12 cellular contexts compared by ENCODE assay signal in the genomic region with DNA sequence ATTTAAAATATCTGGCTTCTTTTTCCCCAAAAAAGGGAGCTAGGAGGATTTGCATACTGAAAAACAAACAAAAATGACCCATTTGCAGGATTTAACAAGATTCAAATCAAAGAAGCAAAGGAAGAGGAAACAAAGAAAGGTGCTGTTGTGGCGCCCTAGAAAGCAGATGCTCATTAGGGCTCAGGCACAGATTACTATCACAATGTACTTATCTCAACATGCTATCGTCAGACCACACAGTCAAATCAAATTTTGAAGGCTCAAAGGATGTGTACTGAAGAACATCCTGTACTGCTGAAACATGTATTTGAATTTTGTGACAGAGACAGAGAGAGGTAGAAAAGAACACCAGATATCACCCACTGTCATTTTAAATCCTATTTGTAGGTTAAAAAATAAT. TPM values are rescaled to one million over a fixed set of nuclear protein-coding genes. Genes with fewer than 3 reads are reported as not detected.
DNase-seq lines count a peak whose midpoint lies in the region; ATAC-seq and TF ChIP-seq lines count a peak whose summit lies in the region.
"Had no signal": no experiment of that assay in that cellular context is flagged by ENCODE, and none has a peak within 500 bp of the region (broad histone marks: within the 10 kb centered on the region; RNA-seq: fewer than 3 reads in every experiment).

No MANE protein-coding gene starts in this region.

- H3K36me3 ChIP-seq in CD8-positive, alpha-beta T cell (ENCODE audit: insufficient read depth, low read length), result no peaks in the 10 kb centered on the region
- H3K36me3 ChIP-seq in KOPT-K1 (ENCODE audit: insufficient read depth, low read length) (no peaks in the 10 kb centered on the region), mucosa of descending colon (ENCODE audit: low read depth) (no peaks in the 10 kb centered on the region), osteoblast (ENCODE audit: insufficient read depth, low read length) (no peaks in the 10 kb centered on the region), SJCRH30 (no peaks in the 10 kb centered on the region)

- DNase-seq in CD8-positive, alpha-beta T cell, result peak in 1 of 7 experiments; percentile 43
- peak; percentile 41 for DNase-seq in activated CD8-positive, alpha-beta T cell treated with anti-CD3 and anti-CD28 coated beads for 36 hours
- DNase-seq in mucosa of descending colon (no peak), osteoblast (ENCODE audit: insufficient read length, low spot score, missing footprints) (no peak), NCI-H187 (lab: John Stamatoyannopoulos, UW) (no peak), SJCRH30 (no peak)
- DNase-seq: Caco-2; H7; NCI-H510A treated with DMSO at 0.1 percent for 48 hours; stimulated activated CD8-positive, alpha-beta memory T cell treated with anti-CD3 and anti-CD28 coated beads, Interleukin-4, amount 100 ng/mL, for 48 hours had no signal

- intact Hi-C loops in CD8-positive, alpha-beta T cell (cut with DNase I, micrococcal nuclease), result loop anchor here in 1 of 2 experiments (1.0 to 2.0 kb wide), 2 partner anchors 10 to 54 kb away; no protein-coding TSS in a partner anchor
- intact Hi-C loops in activated CD8-positive, alpha-beta T cell treated with anti-CD3 and anti-CD28 coated beads for 36 hours (cut with micrococcal nuclease), result loop anchor here (10.0 kb wide), 1 partner anchor 148 kb away; no protein-coding TSS in a partner anchor
- intact Hi-C loops in mucosa of descending colon (cut with DNase I, micrococcal nuclease), result no loop called here

- no peaks in the 10 kb centered on the region for H3K9me3 ChIP-seq in CD8-positive, alpha-beta T cell (ENCODE audit: low read length)
- H3K9me3 ChIP-seq in KOPT-K1 (ENCODE audit: insufficient read depth, low read length, poor library complexity, severe bottlenecking) (no peaks in the 10 kb centered on the region), mucosa of descending colon (no peaks in the 10 kb centered on the region), osteoblast (ENCODE audit: low read depth, low read length) (no peaks in the 10 kb centered on the region), SJCRH30 (replicated peaks) (no peaks in the 10 kb centered on the region)
- H3K9me3 ChIP-seq: Caco-2 had no signal

- no peak overlapping the region for H2AFZ ChIP-seq in osteoblast (ENCODE audit: low read length)

- H3K27ac ChIP-seq in CD8-positive, alpha-beta T cell (ENCODE audit: low read depth, low read length), result peak overlapping the region; percentile 39
- H3K27ac ChIP-seq in KOPT-K1 (ENCODE audit: low read depth, low read length, poor library complexity, severe bottlenecking) (peak overlapping the region; percentile 46), osteoblast (ENCODE audit: low read depth, low read length) (no peak overlapping the region), SJCRH30 (no peak overlapping the region)

- H3K4me1 ChIP-seq in CD8-positive, alpha-beta T cell (ENCODE audit: insufficient read depth, low read length), result peaks cover 61% of the 10 kb centered on the region
- no peaks in the 10 kb centered on the region for H3K4me1 ChIP-seq in mucosa of descending colon (ENCODE audit: low read depth)
- H3K4me1 ChIP-seq in osteoblast (ENCODE audit: insufficient read depth, low read length), result no peaks in the 10 kb centered on the region
- H3K4me1 ChIP-seq in SJCRH30, result no peaks in the 10 kb centered on the region

- H3K4me1 Mint-ChIP-seq in CD8-positive, alpha-beta T cell (ENCODE audit: low read depth), result peaks cover 72% of the 10 kb centered on the region
- H3K4me1 Mint-ChIP-seq in activated CD8-positive, alpha-beta T cell treated with anti-CD3 and anti-CD28 coated beads for 36 hours (ENCODE audit: low read depth), result peaks cover 67% of the 10 kb centered on the region

- no peaks in the 10 kb centered on the region for H3K36me3 Mint-ChIP-seq in CD8-positive, alpha-beta T cell
- H3K36me3 Mint-ChIP-seq in activated CD8-positive, alpha-beta T cell treated with anti-CD3 and anti-CD28 coated beads for 36 hours (ENCODE audit: low read depth), result peaks cover 6% of the 10 kb centered on the region
- H3K36me3 Mint-ChIP-seq: natural killer cell treated with Interleukin-12 subunit alpha and Interleukin-12 subunit beta and Interleukin-15 and Interleukin-18, amount 100 ng/mL, for 72 hours had no signal

- CTCF ChIA-PET in CD8-positive, alpha-beta T cell (lab: Charles Lee), result no interaction called here
- CTCF ChIA-PET in activated CD8-positive, alpha-beta T cell treated with anti-CD3 and anti-CD28 coated beads for 36 hours (lab: Charles Lee), result no interaction called here

- H3K4me3 ChIP-seq in CD8-positive, alpha-beta T cell (ENCODE audit: low read depth, low read length), result no peak overlapping the region
- H3K4me3 ChIP-seq in mucosa of descending colon (no peak overlapping the region), osteoblast (ENCODE audit: insufficient read depth, low read length) (no peak overlapping the region), SJCRH30 (no peak overlapping the region)

- peaks cover 30% of the 10 kb centered on the region for H4K20me1 ChIP-seq in osteoblast (ENCODE audit: insufficient read depth, low read length)

- peak overlapping the region; percentile 49 for H3K4me3 Mint-ChIP-seq in CD8-positive, alpha-beta T cell
- H3K4me3 Mint-ChIP-seq in activated CD8-positive, alpha-beta T cell treated with anti-CD3 and anti-CD28 coated beads for 36 hours, result peak overlapping the region; percentile 56
- H3K4me3 Mint-ChIP-seq: natural killer cell treated with Interleukin-12 subunit alpha and Interleukin-12 subunit beta and Interleukin-15 and Interleukin-18, amount 100 ng/mL, for 72 hours had no signal

- H3K9me3 Mint-ChIP-seq in CD8-positive, alpha-beta T cell, result no peaks in the 10 kb centered on the region
- no peaks in the 10 kb centered on the region for H3K9me3 Mint-ChIP-seq in activated CD8-positive, alpha-beta T cell treated with anti-CD3 and anti-CD28 coated beads for 36 hours
- H3K9me3 Mint-ChIP-seq: natural killer cell treated with Interleukin-12 subunit alpha and Interleukin-12 subunit beta and Interleukin-15 and Interleukin-18, amount 100 ng/mL, for 72 hours had no signal

- peaks cover 89% of the 10 kb centered on the region for H3K79me2 ChIP-seq in osteoblast (ENCODE audit: insufficient read depth, low read length)

- H3K27me3 ChIP-seq in CD8-positive, alpha-beta T cell (ENCODE audit: insufficient read depth, low read length), result no peaks in the 10 kb centered on the region
- H3K27me3 ChIP-seq in osteoblast (ENCODE audit: insufficient read depth, low read length) (no peaks in the 10 kb centered on the region), SJCRH30 (no peaks in the 10 kb centered on the region)

- no peaks in the 10 kb centered on the region for H3K27me3 Mint-ChIP-seq in CD8-positive, alpha-beta T cell (ENCODE audit: low read depth)
- H3K27me3 Mint-ChIP-seq in activated CD8-positive, alpha-beta T cell treated with anti-CD3 and anti-CD28 coated beads for 36 hours, result no peaks in the 10 kb centered on the region

- POLR2A ChIA-PET in CD8-positive, alpha-beta T cell (lab: Charles Lee), result no interaction called here
- POLR2A ChIA-PET in activated CD8-positive, alpha-beta T cell treated with anti-CD3 and anti-CD28 coated beads for 36 hours (lab: Charles Lee), result interaction anchor here (1.0 kb wide), 1 partner anchor 70 kb away, joined by 3 read pairs; no protein-coding TSS in a partner anchor

- no peak overlapping the region for H3K4me2 ChIP-seq in osteoblast (ENCODE audit: insufficient read depth, low read length)

- peak; percentile 92 for ATAC-seq in CD8-positive, alpha-beta T cell
- ATAC-seq in activated CD8-positive, alpha-beta T cell treated with anti-CD3 and anti-CD28 coated beads for 36 hours, result peak; percentile 73
- ATAC-seq in mucosa of descending colon, result peak; percentile 73

- H3K27ac Mint-ChIP-seq in CD8-positive, alpha-beta T cell, result peak overlapping the region; percentile 87
- H3K27ac Mint-ChIP-seq in activated CD8-positive, alpha-beta T cell treated with anti-CD3 and anti-CD28 coated beads for 36 hours, result peak overlapping the region; percentile 85

- no peak for TF ChIP-seq CTCF in CD8-positive, alpha-beta T cell (IDR thresholded peaks at IDR 0.05)
- TF ChIP-seq CTCF in activated CD8-positive, alpha-beta T cell treated with anti-CD3 and anti-CD28 coated beads for 36 hours (IDR thresholded peaks at IDR 0.05), result no peak
- TF ChIP-seq CTCF in mucosa of descending colon (IDR thresholded peaks at IDR 0.05) (no peak), osteoblast (IDR thresholded peaks at IDR 0.05; ENCODE audit: extremely low read depth, low read depth, low read length) (no peak)

RNA-seq across cellular contexts. Expression of gene RBMS1, which starts 10.9 kb away (rescaled TPM):
- total RNA-seq in CD8-positive, alpha-beta T cell, result 10 to 100 TPM; 69.3 to 71.2 TPM
- 10 to 100 TPM; 35.8 to 38.6 TPM for total RNA-seq in activated CD8-positive, alpha-beta T cell treated with anti-CD3 and anti-CD28 coated beads for 36 hours
- total RNA-seq in mucosa of descending colon, result 10 to 100 TPM in 2 of 3 donors, 1 to 10 TPM in 1; 9.7 to 58.3 (median 21.6) TPM
- 102 and 111 TPM in 2 replicates for total RNA-seq in osteoblast
- total RNA-seq in SJCRH30 (2014; rRNA removed; shearing (Covaris generic)), result 79.2 and 86.6 TPM in 2 replicates

Comparison
In these comparisons a context has a peak if more than half of its experiments do, and no peak if none do; other contexts are left out.
1. H3K27ac ChIP-seq: peak in CD8-positive, alpha-beta T cell (single experiment) and KOPT-K1 (single experiment); none in osteoblast (single experiment) and SJCRH30 (single experiment).
2. Peak in every context shown above with its lines, with median percentiles within 50 percentile points of each other: ATAC-seq.